Comparison of ENCODE assay signal across 1 cellular context in genomic region chr11:35711173-35711910, GRCh38.
TF ChIP-seq lines count a peak whose summit lies in the region.

No MANE protein-coding gene starts in this region.

TF ChIP-seq in H1, 55 proteins besides CTCF, POLR2A, EP300 and RAD21:
- TF ChIP-seq SUZ12 (IDR thresholded peaks at IDR 0.05; ENCODE audit: low read length) = no peak
- no peak for TF ChIP-seq CBX5 (IDR thresholded peaks at IDR 0.05; ENCODE audit: low read depth, low read length)
- TF ChIP-seq RNF2 (IDR thresholded peaks at IDR 0.05; ENCODE audit: borderline replicate concordance, low read depth, low read length, missing control alignments, poor library complexity, severe bottlenecking) = no peak
- no peak for TF ChIP-seq SP1 (IDR thresholded peaks at IDR 0.05; ENCODE audit: low read depth, low read length)
- TF ChIP-seq ATF3 (IDR thresholded peaks at IDR 0.05; ENCODE audit: insufficient read depth, low read depth, low read length) = no peak
- TF ChIP-seq SAP30 (IDR thresholded peaks at IDR 0.05; ENCODE audit: insufficient read depth, insufficient replicate concordance, low read length) = no peak
- TF ChIP-seq ZNF274 (IDR thresholded peaks at IDR 0.05; ENCODE audit: borderline replicate concordance, extremely low read depth, low read length) = no peak
- no peak for TF ChIP-seq RFX5 (IDR thresholded peaks at IDR 0.05; ENCODE audit: borderline replicate concordance, low read depth, low read length)
- TF ChIP-seq SIN3A (conservative IDR thresholded peaks at IDR 0.05 in 1 of 2, IDR thresholded peaks at IDR 0.05 in 1 of 2; ENCODE audit: low read depth in 1 of 2, low read length in 2 of 2) = no peak
- TF ChIP-seq USF2 (IDR thresholded peaks at IDR 0.05; ENCODE audit: low read length) = no peak
TF ChIP-seq in H1: peak in this region for 0.
